Comparison of ENCODE assay signal across 9 cellular contexts in the genomic region with DNA sequence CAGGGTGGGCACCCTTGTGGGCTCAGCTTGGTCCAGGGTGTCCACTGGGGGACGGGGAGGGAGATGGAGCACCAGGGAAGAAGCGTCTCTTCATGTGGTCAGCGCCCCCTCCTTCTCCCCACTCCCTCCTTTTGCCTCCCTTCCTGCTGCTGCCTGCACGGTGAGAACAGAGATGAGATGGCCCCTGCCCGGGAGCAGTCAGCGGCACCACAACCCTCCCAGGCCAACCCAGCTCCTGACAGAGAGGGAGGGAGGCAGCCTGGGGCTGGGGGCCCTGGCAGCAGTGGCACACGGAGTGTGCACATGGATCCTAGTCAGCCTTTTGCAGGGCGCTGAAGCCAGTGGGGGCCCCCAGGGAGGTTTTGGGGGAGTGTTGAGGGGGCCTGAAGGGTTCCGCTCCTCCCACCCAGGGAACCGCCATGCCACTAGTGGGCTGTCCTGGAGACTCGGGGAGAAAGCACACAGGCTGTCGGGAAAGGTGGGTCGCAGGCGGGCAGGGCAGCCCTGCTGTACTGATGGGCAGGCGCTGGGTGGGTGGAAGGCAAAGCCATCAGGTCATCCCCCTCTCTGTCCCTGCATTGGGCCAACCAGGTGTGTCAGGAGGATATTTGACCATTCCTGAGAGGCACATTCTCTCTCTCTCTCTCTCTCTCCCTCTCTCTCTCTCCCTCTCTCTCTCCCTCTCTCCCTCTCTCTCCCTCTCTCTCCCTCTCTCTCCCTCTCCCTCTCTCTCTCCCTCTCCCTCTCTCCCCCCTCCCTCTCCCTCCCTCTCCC.
DNase-seq lines count a peak whose midpoint lies in the region; ATAC-seq and TF ChIP-seq lines count a peak whose summit lies in the region.
"Had no signal": no experiment of that assay in that cellular context is flagged by ENCODE, and none has a peak within 500 bp of the region (broad histone marks: within the 10 kb centered on the region; RNA-seq: fewer than 3 reads in every experiment).

No MANE protein-coding gene starts in this region.

- DNase-seq in Right ventricle myocardium inferior (ENCODE audit: missing footprints), result peak; percentile 34
- no peak for DNase-seq in right atrium auricular region (ENCODE audit: low spot score)
- no peak for DNase-seq in activated naive CD8-positive, alpha-beta T cell treated with anti-CD3 and anti-CD28 coated beads, Interleukin-2, amount 50 U/mL, for 24 hours
- peak in 2 of 3 donors; percentile 24 to 29 for DNase-seq in mucosa of descending colon
- no peak for DNase-seq in RWPE1 (ENCODE audit: low spot score)
- DNase-seq in NCI-H226, result no peak
- DNase-seq in hepatic stellate cell (ENCODE audit: low spot score), result no peak
- no peak for DNase-seq in stimulated activated naive CD4-positive, alpha-beta T cell treated with Interleukin-2 at 50 U/mL for 16 hours (lab: John Stamatoyannopoulos, UW)
- DNase-seq: cerebellar nuclear complex had no signal

- H3K36me3 ChIP-seq in right atrium auricular region, result no peaks in the 10 kb centered on the region
- H3K36me3 ChIP-seq in mucosa of descending colon (ENCODE audit: low read depth), result no peaks in the 10 kb centered on the region

- ATAC-seq in Right ventricle myocardium inferior (no peak), mucosa of descending colon (no peak)
- ATAC-seq in activated naive CD8-positive, alpha-beta T cell treated with anti-CD3 and anti-CD28 coated beads, Interleukin-2, amount 50 U/mL, for 24 hours, result no peak

- POLR2A ChIA-PET in RWPE1 (lab: Yijun Ruan, JAX; ENCODE audit: low non-redundant PET), result no interaction called here

- no peaks in the 10 kb centered on the region for H3K9me3 Mint-ChIP-seq in activated naive CD8-positive, alpha-beta T cell treated with anti-CD3 and anti-CD28 coated beads, Interleukin-2, amount 50 U/mL, for 24 hours

- H3K36me3 Mint-ChIP-seq in activated naive CD8-positive, alpha-beta T cell treated with anti-CD3 and anti-CD28 coated beads, Interleukin-2, amount 50 U/mL, for 24 hours (ENCODE audit: low read depth), result no peaks in the 10 kb centered on the region

- H3K4me3 ChIP-seq in right atrium auricular region (no peak overlapping the region), mucosa of descending colon (no peak overlapping the region)

- no peaks in the 10 kb centered on the region for H3K9me3 ChIP-seq in right atrium auricular region
- H3K9me3 ChIP-seq in mucosa of descending colon, result no peaks in the 10 kb centered on the region

- no peak for TF ChIP-seq CTCF in right atrium auricular region (IDR thresholded peaks at IDR 0.05)
- TF ChIP-seq CTCF in mucosa of descending colon (IDR thresholded peaks at IDR 0.05), result no peak
- TF ChIP-seq CTCF in RWPE1 (conservative IDR thresholded peaks at IDR 0.05; ENCODE audit: low read depth), result no peak

- H3K4me1 Mint-ChIP-seq in activated naive CD8-positive, alpha-beta T cell treated with anti-CD3 and anti-CD28 coated beads, Interleukin-2, amount 50 U/mL, for 24 hours, result peaks cover 8% of the 10 kb centered on the region

- peak overlapping the region; percentile 80 for H3K4me3 Mint-ChIP-seq in activated naive CD8-positive, alpha-beta T cell treated with anti-CD3 and anti-CD28 coated beads, Interleukin-2, amount 50 U/mL, for 24 hours

- H3K4me1 ChIP-seq in right atrium auricular region, result peaks cover 0 to 15% of the 10 kb centered on the region in 2 donors
- peaks cover 7% of the 10 kb centered on the region for H3K4me1 ChIP-seq in mucosa of descending colon (ENCODE audit: low read depth)

- peaks cover 0 to 4% of the 10 kb centered on the region in 2 donors for H3K27me3 ChIP-seq in right atrium auricular region

- no peak overlapping the region for H3K27ac ChIP-seq in right atrium auricular region
- H3K27ac ChIP-seq in RWPE1, result no peak overlapping the region

- H3K27me3 Mint-ChIP-seq in activated naive CD8-positive, alpha-beta T cell treated with anti-CD3 and anti-CD28 coated beads, Interleukin-2, amount 50 U/mL, for 24 hours, result no peaks in the 10 kb centered on the region

- CTCF ChIA-PET in RWPE1 (lab: Yijun Ruan, JAX), result interaction anchor here (0.9 to 2.2 kb wide), 4 partner anchors 45 to 134 kb away, joined by 3 to 9 read pairs (median 3); no protein-coding TSS in a partner anchor

- no peak overlapping the region for H3K27ac Mint-ChIP-seq in activated naive CD8-positive, alpha-beta T cell treated with anti-CD3 and anti-CD28 coated beads, Interleukin-2, amount 50 U/mL, for 24 hours

- intact Hi-C loops in Right ventricle myocardium inferior (cut with DNase I), result no loop called here
- intact Hi-C loops in mucosa of descending colon (cut with DNase I, micrococcal nuclease), result no loop called here

Comparison
In these comparisons a context has a peak if more than half of its experiments do, and no peak if none do; other contexts are left out.
1. DNase-seq: peak in Right ventricle myocardium inferior (single experiment) and mucosa of descending colon (2 of 3); none in right atrium auricular region (single experiment), activated naive CD8-positive, alpha-beta T cell treated with anti-CD3 and anti-CD28 coated beads, Interleukin-2, amount 50 U/mL, for 24 hours (single experiment), RWPE1 (single experiment), NCI-H226 (single experiment), hepatic stellate cell (single experiment) and stimulated activated naive CD4-positive, alpha-beta T cell treated with Interleukin-2 at 50 U/mL for 16 hours (single experiment).